Comparison of ENCODE assay signal across 1 cellular context in the genomic region with DNA sequence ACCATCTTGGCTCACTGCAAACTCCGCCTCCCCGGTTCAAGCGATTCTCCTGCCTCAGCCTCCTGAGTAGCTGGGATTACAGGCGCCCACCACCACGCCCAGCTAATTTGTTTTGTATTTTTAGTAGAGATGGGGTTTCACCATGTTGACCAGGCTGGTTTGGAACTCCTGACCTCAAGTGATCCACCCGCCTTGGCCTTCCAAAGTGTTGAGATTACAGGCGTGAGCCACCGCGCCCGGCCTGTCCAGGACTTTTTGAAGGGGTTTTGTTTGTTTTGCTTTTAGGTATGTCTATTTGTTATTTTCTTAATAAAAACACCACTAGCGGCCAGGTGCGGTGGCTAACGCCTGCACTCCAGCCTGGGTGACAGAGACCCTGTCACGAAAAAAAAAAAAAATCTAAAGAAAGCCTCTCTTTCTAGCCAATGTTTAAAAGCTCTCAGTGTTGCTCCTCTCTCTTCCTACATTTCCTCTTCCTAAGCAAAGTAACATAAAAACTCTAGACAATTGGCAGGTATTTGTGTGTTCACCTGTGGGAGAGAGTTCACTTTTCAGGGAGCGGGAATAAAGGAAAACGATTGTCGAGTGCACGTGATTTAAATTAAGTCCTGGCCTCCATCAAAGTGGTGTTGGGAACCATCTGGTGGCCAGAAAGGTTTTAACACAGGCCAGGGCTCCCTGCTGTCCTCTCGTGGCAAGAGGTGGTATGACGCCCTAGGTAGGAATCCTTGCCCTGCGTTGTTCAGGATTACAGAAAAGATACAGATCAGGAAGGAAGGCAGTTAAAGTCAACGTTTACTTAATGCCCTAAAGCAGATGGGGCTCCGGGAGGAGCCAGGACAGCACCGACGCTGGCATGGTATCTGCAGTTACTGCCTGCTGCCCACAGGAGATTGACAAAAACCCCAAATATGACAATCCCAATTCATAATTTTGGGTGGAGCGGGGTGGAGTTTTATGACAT.
TF ChIP-seq lines count a peak whose summit lies in the region.

No MANE protein-coding gene starts in this region.

TF ChIP-seq in HEK293, 187 proteins besides CTCF, POLR2A, EP300 and RAD21 (continued from another document and continues in another):
- peak; percentile 67 for TF ChIP-seq KLF10 (tag by site-specific recombination; IDR thresholded peaks at IDR 0.05)
- no peak for TF ChIP-seq ZNF707 (tag by site-specific recombination; IDR thresholded peaks at IDR 0.05)
- TF ChIP-seq ZNF175 (tag by site-specific recombination; IDR thresholded peaks at IDR 0.05) = no peak
- no peak for TF ChIP-seq ZNF19 (tag by site-specific recombination; IDR thresholded peaks at IDR 0.05; ENCODE audit: low read depth)
- TF ChIP-seq ZNF596 (tag by site-specific recombination; IDR thresholded peaks at IDR 0.05) = no peak
- TF ChIP-seq ZSCAN30 (tag by site-specific recombination; IDR thresholded peaks at IDR 0.05) = peak; percentile 91
- no peak for TF ChIP-seq ZNF311 (tag by site-specific recombination; IDR thresholded peaks at IDR 0.05; ENCODE audit: borderline replicate concordance)
- no peak for TF ChIP-seq ZNF658 (tag by site-specific recombination; IDR thresholded peaks at IDR 0.05)
- TF ChIP-seq ZNF629 (tag by site-specific recombination; IDR thresholded peaks at IDR 0.05) = peak; percentile 70
- TF ChIP-seq, protein P1, sequence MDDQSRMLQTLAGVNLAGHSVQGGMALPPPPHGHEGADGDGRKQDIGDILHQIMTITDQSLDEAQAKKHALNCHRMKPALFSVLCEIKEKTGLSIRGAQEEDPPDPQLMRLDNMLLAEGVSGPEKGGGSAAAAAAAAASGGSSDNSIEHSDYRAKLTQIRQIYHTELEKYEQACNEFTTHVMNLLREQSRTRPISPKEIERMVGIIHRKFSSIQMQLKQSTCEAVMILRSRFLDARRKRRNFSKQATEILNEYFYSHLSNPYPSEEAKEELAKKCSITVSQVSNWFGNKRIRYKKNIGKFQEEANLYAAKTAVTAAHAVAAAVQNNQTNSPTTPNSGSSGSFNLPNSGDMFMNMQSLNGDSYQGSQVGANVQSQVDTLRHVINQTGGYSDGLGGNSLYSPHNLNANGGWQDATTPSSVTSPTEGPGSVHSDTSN (CRISPR knock-in tag; IDR thresholded peaks at IDR 0.05) = no peak
- no peak for TF ChIP-seq ZNF223 (tag by site-specific recombination; IDR thresholded peaks at IDR 0.05)
- no peak for TF ChIP-seq RBAK (tag by site-specific recombination; IDR thresholded peaks at IDR 0.05)
- no peak for TF ChIP-seq SP3 (tag by site-specific recombination; IDR thresholded peaks at IDR 0.05)
- TF ChIP-seq MYNN (tag by site-specific recombination; IDR thresholded peaks at IDR 0.05; ENCODE audit: borderline replicate concordance) = no peak
- TF ChIP-seq ZNF292 (tag by site-specific recombination; IDR thresholded peaks at IDR 0.05; ENCODE audit: borderline replicate concordance, low read depth) = no peak
- TF ChIP-seq KLF16 (tag by site-specific recombination; IDR thresholded peaks at IDR 0.05) = 0 out of 2 replicates have a peak, but pooled peaks have one; percentile 25
- no peak for TF ChIP-seq ZNF416 (tag by site-specific recombination; IDR thresholded peaks at IDR 0.05)
- no peak for TF ChIP-seq ZNF777 (tag by site-specific recombination; IDR thresholded peaks at IDR 0.05; ENCODE audit: borderline replicate concordance)
- no peak for TF ChIP-seq ZSCAN16 (tag by site-specific recombination; IDR thresholded peaks at IDR 0.05)
- TF ChIP-seq, protein P2, sequence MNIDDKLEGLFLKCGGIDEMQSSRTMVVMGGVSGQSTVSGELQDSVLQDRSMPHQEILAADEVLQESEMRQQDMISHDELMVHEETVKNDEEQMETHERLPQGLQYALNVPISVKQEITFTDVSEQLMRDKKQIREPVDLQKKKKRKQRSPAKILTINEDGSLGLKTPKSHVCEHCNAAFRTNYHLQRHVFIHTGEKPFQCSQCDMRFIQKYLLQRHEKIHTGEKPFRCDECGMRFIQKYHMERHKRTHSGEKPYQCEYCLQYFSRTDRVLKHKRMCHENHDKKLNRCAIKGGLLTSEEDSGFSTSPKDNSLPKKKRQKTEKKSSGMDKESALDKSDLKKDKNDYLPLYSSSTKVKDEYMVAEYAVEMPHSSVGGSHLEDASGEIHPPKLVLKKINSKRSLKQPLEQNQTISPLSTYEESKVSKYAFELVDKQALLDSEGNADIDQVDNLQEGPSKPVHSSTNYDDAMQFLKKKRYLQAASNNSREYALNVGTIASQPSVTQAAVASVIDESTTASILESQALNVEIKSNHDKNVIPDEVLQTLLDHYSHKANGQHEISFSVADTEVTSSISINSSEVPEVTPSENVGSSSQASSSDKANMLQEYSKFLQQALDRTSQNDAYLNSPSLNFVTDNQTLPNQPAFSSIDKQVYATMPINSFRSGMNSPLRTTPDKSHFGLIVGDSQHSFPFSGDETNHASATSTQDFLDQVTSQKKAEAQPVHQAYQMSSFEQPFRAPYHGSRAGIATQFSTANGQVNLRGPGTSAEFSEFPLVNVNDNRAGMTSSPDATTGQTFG (tag by site-specific recombination; IDR thresholded peaks at IDR 0.05; ENCODE audit: borderline replicate concordance) = no peak
- no peak for TF ChIP-seq ZNF837 (tag by site-specific recombination; IDR thresholded peaks at IDR 0.05)
- peak; percentile 83 for TF ChIP-seq ZEB2 (tag by site-specific recombination; IDR thresholded peaks at IDR 0.05)
- no peak for TF ChIP-seq SCRT1 (tag by site-specific recombination; IDR thresholded peaks at IDR 0.05; ENCODE audit: borderline replicate concordance)
- peak; percentile 72 for TF ChIP-seq SP7 (tag by site-specific recombination; IDR thresholded peaks at IDR 0.05)
- TF ChIP-seq ZNF776 (tag by site-specific recombination; IDR thresholded peaks at IDR 0.05; ENCODE audit: borderline replicate concordance) = no peak
- no peak for TF ChIP-seq ZNF132 (tag by site-specific recombination; IDR thresholded peaks at IDR 0.05; ENCODE audit: borderline replicate concordance)
- TF ChIP-seq, protein P3, sequence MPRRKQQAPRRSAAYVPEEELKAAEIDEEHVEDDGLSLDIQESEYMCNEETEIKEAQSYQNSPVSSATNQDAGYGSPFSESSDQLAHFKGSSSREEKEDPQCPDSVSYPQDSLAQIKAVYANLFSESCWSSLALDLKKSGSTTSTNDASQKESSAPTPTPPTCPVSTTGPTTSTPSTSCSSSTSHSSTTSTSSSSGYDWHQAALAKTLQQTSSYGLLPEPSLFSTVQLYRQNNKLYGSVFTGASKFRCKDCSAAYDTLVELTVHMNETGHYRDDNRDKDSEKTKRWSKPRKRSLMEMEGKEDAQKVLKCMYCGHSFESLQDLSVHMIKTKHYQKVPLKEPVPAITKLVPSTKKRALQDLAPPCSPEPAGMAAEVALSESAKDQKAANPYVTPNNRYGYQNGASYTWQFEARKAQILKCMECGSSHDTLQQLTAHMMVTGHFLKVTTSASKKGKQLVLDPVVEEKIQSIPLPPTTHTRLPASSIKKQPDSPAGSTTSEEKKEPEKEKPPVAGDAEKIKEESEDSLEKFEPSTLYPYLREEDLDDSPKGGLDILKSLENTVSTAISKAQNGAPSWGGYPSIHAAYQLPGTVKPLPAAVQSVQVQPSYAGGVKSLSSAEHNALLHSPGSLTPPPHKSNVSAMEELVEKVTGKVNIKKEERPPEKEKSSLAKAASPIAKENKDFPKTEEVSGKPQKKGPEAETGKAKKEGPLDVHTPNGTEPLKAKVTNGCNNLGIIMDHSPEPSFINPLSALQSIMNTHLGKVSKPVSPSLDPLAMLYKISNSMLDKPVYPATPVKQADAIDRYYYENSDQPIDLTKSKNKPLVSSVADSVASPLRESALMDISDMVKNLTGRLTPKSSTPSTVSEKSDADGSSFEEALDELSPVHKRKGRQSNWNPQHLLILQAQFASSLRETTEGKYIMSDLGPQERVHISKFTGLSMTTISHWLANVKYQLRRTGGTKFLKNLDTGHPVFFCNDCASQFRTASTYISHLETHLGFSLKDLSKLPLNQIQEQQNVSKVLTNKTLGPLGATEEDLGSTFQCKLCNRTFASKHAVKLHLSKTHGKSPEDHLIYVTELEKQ (tag by site-specific recombination; IDR thresholded peaks at IDR 0.05; ENCODE audit: borderline replicate concordance) = no peak
- TF ChIP-seq, protein P4, sequence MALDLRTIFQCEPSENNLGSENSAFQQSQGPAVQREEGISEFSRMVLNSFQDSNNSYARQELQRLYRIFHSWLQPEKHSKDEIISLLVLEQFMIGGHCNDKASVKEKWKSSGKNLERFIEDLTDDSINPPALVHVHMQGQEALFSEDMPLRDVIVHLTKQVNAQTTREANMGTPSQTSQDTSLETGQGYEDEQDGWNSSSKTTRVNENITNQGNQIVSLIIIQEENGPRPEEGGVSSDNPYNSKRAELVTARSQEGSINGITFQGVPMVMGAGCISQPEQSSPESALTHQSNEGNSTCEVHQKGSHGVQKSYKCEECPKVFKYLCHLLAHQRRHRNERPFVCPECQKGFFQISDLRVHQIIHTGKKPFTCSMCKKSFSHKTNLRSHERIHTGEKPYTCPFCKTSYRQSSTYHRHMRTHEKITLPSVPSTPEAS (tag by site-specific recombination; IDR thresholded peaks at IDR 0.05) = no peak
- TF ChIP-seq ZNF391 (tag by site-specific recombination; IDR thresholded peaks at IDR 0.05; ENCODE audit: borderline replicate concordance, low read depth) = 0 out of 2 replicates have a peak, but pooled peaks have one; percentile 44
- TF ChIP-seq ZNF239 (tag by site-specific recombination; IDR thresholded peaks at IDR 0.05) = no peak
- TF ChIP-seq BCL11B (tag by site-specific recombination; IDR thresholded peaks at IDR 0.05; ENCODE audit: low read depth) = peak; percentile 71; the same call in 1 of the 2 replicates
- no peak for TF ChIP-seq ZNF404 (tag by site-specific recombination; IDR thresholded peaks at IDR 0.05)
- TF ChIP-seq KLF1 (tag by site-specific recombination; IDR thresholded peaks at IDR 0.05) = peak; percentile 42; the same call in 1 of the 2 replicates
- peak; percentile 18; the same call in 1 of the 2 replicates for TF ChIP-seq ZBTB21 (tag by site-specific recombination; IDR thresholded peaks at IDR 0.05)
- peak; percentile 40; the same call in 1 of the 2 replicates for TF ChIP-seq ZNF394 (tag by site-specific recombination; IDR thresholded peaks at IDR 0.05; ENCODE audit: borderline replicate concordance)
- no peak for TF ChIP-seq ZNF426 (tag by site-specific recombination; IDR thresholded peaks at IDR 0.05)
- TF ChIP-seq, protein P5, sequence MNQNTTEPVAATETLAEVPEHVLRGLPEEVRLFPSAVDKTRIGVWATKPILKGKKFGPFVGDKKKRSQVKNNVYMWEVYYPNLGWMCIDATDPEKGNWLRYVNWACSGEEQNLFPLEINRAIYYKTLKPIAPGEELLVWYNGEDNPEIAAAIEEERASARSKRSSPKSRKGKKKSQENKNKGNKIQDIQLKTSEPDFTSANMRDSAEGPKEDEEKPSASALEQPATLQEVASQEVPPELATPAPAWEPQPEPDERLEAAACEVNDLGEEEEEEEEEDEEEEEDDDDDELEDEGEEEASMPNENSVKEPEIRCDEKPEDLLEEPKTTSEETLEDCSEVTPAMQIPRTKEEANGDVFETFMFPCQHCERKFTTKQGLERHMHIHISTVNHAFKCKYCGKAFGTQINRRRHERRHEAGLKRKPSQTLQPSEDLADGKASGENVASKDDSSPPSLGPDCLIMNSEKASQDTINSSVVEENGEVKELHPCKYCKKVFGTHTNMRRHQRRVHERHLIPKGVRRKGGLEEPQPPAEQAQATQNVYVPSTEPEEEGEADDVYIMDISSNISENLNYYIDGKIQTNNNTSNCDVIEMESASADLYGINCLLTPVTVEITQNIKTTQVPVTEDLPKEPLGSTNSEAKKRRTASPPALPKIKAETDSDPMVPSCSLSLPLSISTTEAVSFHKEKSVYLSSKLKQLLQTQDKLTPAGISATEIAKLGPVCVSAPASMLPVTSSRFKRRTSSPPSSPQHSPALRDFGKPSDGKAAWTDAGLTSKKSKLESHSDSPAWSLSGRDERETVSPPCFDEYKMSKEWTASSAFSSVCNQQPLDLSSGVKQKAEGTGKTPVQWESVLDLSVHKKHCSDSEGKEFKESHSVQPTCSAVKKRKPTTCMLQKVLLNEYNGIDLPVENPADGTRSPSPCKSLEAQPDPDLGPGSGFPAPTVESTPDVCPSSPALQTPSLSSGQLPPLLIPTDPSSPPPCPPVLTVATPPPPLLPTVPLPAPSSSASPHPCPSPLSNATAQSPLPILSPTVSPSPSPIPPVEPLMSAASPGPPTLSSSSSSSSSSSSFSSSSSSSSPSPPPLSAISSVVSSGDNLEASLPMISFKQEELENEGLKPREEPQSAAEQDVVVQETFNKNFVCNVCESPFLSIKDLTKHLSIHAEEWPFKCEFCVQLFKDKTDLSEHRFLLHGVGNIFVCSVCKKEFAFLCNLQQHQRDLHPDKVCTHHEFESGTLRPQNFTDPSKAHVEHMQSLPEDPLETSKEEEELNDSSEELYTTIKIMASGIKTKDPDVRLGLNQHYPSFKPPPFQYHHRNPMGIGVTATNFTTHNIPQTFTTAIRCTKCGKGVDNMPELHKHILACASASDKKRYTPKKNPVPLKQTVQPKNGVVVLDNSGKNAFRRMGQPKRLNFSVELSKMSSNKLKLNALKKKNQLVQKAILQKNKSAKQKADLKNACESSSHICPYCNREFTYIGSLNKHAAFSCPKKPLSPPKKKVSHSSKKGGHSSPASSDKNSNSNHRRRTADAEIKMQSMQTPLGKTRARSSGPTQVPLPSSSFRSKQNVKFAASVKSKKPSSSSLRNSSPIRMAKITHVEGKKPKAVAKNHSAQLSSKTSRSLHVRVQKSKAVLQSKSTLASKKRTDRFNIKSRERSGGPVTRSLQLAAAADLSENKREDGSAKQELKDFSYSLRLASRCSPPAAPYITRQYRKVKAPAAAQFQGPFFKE (tag by site-specific recombination; IDR thresholded peaks at IDR 0.05; ENCODE audit: borderline replicate concordance) = no peak
- TF ChIP-seq ZNF626 (tag by site-specific recombination; IDR thresholded peaks at IDR 0.05) = no peak
- no peak for TF ChIP-seq ZBTB7A (tag by site-specific recombination; IDR thresholded peaks at IDR 0.05; ENCODE audit: low read depth)
- TF ChIP-seq MEIS1 (CRISPR knock-in tag; IDR thresholded peaks at IDR 0.05; ENCODE audit: borderline replicate concordance) = no peak
- no peak for TF ChIP-seq ZNF114 (tag by site-specific recombination; IDR thresholded peaks at IDR 0.05)
- TF ChIP-seq, protein P6, sequence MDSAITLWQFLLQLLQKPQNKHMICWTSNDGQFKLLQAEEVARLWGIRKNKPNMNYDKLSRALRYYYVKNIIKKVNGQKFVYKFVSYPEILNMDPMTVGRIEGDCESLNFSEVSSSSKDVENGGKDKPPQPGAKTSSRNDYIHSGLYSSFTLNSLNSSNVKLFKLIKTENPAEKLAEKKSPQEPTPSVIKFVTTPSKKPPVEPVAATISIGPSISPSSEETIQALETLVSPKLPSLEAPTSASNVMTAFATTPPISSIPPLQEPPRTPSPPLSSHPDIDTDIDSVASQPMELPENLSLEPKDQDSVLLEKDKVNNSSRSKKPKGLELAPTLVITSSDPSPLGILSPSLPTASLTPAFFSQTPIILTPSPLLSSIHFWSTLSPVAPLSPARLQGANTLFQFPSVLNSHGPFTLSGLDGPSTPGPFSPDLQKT (IDR thresholded peaks at IDR 0.05; ENCODE audit: borderline replicate concordance, low read depth, low read length) = no peak
- no peak for TF ChIP-seq MZF1 (tag by site-specific recombination; IDR thresholded peaks at IDR 0.05; ENCODE audit: borderline replicate concordance)
- TF ChIP-seq ZNF670 (tag by site-specific recombination; IDR thresholded peaks at IDR 0.05; ENCODE audit: low read depth) = no peak
- no peak for TF ChIP-seq ZNF571 (tag by site-specific recombination; IDR thresholded peaks at IDR 0.05)
